Comparison of ENCODE assay signal across 1 cellular context in genomic region chr11:47253660-47254059, GRCh38.
A peak's percentile ranks its signal among the peaks of the same experiment; 100 is the strongest.
TF ChIP-seq lines count a peak whose summit lies in the region.

No MANE protein-coding gene starts in this region.

TF ChIP-seq in HepG2, 621 proteins besides CTCF, POLR2A, EP300 and RAD21 (continues in another document):
- TF ChIP-seq DR1 (CRISPR knock-in tag; IDR thresholded peaks at IDR 0.05) (no peak), SUZ12 (IDR thresholded peaks at IDR 0.05; ENCODE audit: low read depth, low read length) (no peak), DMAP1 (CRISPR knock-in tag; IDR thresholded peaks at IDR 0.05) (no peak), ZNF558 (CRISPR knock-in tag; IDR thresholded peaks at IDR 0.05; ENCODE audit: borderline replicate concordance) (no peak), STAT5B (CRISPR knock-in tag; IDR thresholded peaks at IDR 0.05) (no peak), SRSF9 (IDR thresholded peaks at IDR 0.05; ENCODE audit: borderline replicate concordance, insufficient read depth, low read depth, low read length, poor library complexity, severe bottlenecking) (no peak), NFIC (IDR thresholded peaks at IDR 0.05; ENCODE audit: low read length) (no peak), MAF1 (CRISPR knock-in tag; IDR thresholded peaks at IDR 0.05; ENCODE audit: borderline replicate concordance) (no peak), ZKSCAN8 (CRISPR knock-in tag; IDR thresholded peaks at IDR 0.05; ENCODE audit: borderline replicate concordance) (no peak), ARNTL (CRISPR knock-in tag; IDR thresholded peaks at IDR 0.05) (no peak), FOXO1 (CRISPR knock-in tag; IDR thresholded peaks at IDR 0.05) (no peak), FOXJ3 (CRISPR knock-in tag; IDR thresholded peaks at IDR 0.05; ENCODE audit: borderline replicate concordance) (no peak), CBX5 (CRISPR knock-in tag; IDR thresholded peaks at IDR 0.05; ENCODE audit: borderline replicate concordance) (no peak), TARDBP (CRISPR knock-in tag; IDR thresholded peaks at IDR 0.05) (no peak; the same call in 1 of the 2 replicates), POLR2G (IDR thresholded peaks at IDR 0.05; ENCODE audit: low read depth, low read length) (peak; percentile 54), NRL (CRISPR knock-in tag; IDR thresholded peaks at IDR 0.05; ENCODE audit: borderline replicate concordance) (no peak), ZSCAN20 (CRISPR knock-in tag; IDR thresholded peaks at IDR 0.05; ENCODE audit: borderline replicate concordance) (no peak), ZNF775 (CRISPR knock-in tag; IDR thresholded peaks at IDR 0.05; ENCODE audit: borderline replicate concordance) (no peak), ZNF280B (CRISPR knock-in tag; IDR thresholded peaks at IDR 0.05; ENCODE audit: borderline replicate concordance) (no peak), SNAPC2 (CRISPR knock-in tag; IDR thresholded peaks at IDR 0.05) (no peak), ATF7-NPFF (CRISPR knock-in tag; IDR thresholded peaks at IDR 0.05; ENCODE audit: low read depth) (no peak), BHLHE40 (IDR thresholded peaks at IDR 0.05; ENCODE audit: low read length) (peak; percentile 18; the same call in 1 of the 2 replicates), ZNF510 (CRISPR knock-in tag; IDR thresholded peaks at IDR 0.05; ENCODE audit: low read depth) (0 out of 2 replicates have a peak, but pooled peaks have one; percentile 68), NONO (IDR thresholded peaks at IDR 0.05) (no peak), NONO (CRISPR knock-in tag; conservative IDR thresholded peaks at IDR 0.05) (peak; percentile 54; the same call in 1 of the 2 replicates), TOPORS (CRISPR knock-in tag; IDR thresholded peaks at IDR 0.05) (0 out of 2 replicates have a peak, but pooled peaks have one; percentile 41), TEAD2 (CRISPR knock-in tag; IDR thresholded peaks at IDR 0.05) (no peak), KAT2B (IDR thresholded peaks at IDR 0.05; ENCODE audit: borderline replicate concordance, low read depth, low read length) (no peak), ZNF101 (CRISPR knock-in tag; IDR thresholded peaks at IDR 0.05; ENCODE audit: borderline replicate concordance, low read depth) (no peak), SP5 (CRISPR knock-in tag; IDR thresholded peaks at IDR 0.05; ENCODE audit: borderline replicate concordance, low read depth) (peak; percentile 62; the same call in 1 of the 2 replicates), RFXAP (CRISPR knock-in tag; IDR thresholded peaks at IDR 0.05; ENCODE audit: borderline replicate concordance) (no peak), MTA1 (CRISPR knock-in tag; IDR thresholded peaks at IDR 0.05; ENCODE audit: borderline replicate concordance) (peak; percentile 31; the same call in 1 of the 2 replicates), ZNF792 (CRISPR knock-in tag; IDR thresholded peaks at IDR 0.05) (no peak), GLI4 (CRISPR knock-in tag; IDR thresholded peaks at IDR 0.05; ENCODE audit: borderline replicate concordance) (no peak), THAP11 (CRISPR knock-in tag; IDR thresholded peaks at IDR 0.05) (peak; percentile 33; the same call in 1 of the 2 replicates), ZNF225 (CRISPR knock-in tag; IDR thresholded peaks at IDR 0.05) (no peak), NFKBIZ (CRISPR knock-in tag; IDR thresholded peaks at IDR 0.05) (no peak), ZNF704 (CRISPR knock-in tag; IDR thresholded peaks at IDR 0.05; ENCODE audit: borderline replicate concordance) (peak; percentile 35; the same call in 1 of the 2 replicates), KAT7 (CRISPR knock-in tag; IDR thresholded peaks at IDR 0.05; ENCODE audit: borderline replicate concordance) (0 out of 2 replicates have a peak, but pooled peaks have one; percentile 48), ESRRA (CRISPR knock-in tag; IDR thresholded peaks at IDR 0.05; ENCODE audit: low read depth) (no peak), TGIF2 (CRISPR knock-in tag; IDR thresholded peaks at IDR 0.05) (0 out of 2 replicates have a peak, but pooled peaks have one; percentile 19), CREM (IDR thresholded peaks at IDR 0.05) (no peak), CREM (CRISPR knock-in tag; IDR thresholded peaks at IDR 0.05) (no peak), ASH2L (IDR thresholded peaks at IDR 0.05; ENCODE audit: insufficient read length, low read depth, low read length) (peak; percentile 43), RBM22 (optimal IDR thresholded peaks at IDR 0.05; ENCODE audit: low read length) (no peak), XBP1 (CRISPR knock-in tag; IDR thresholded peaks at IDR 0.05) (no peak), PAXIP1 (CRISPR knock-in tag; conservative IDR thresholded peaks at IDR 0.05) (peak; percentile 90), SSRP1 (CRISPR knock-in tag; IDR thresholded peaks at IDR 0.05) (no peak), ZNF790 (CRISPR knock-in tag; IDR thresholded peaks at IDR 0.05; ENCODE audit: borderline replicate concordance) (no peak), ZNF598 (CRISPR knock-in tag; IDR thresholded peaks at IDR 0.05; ENCODE audit: borderline replicate concordance) (no peak), SAP130 (CRISPR knock-in tag; IDR thresholded peaks at IDR 0.05; ENCODE audit: low read depth) (peak; percentile 63), ZNF260 (CRISPR knock-in tag; IDR thresholded peaks at IDR 0.05; ENCODE audit: borderline replicate concordance, low read depth) (no peak), ZNF652 (CRISPR knock-in tag; IDR thresholded peaks at IDR 0.05; ENCODE audit: borderline replicate concordance, low read depth) (no peak), ZFY (CRISPR knock-in tag; IDR thresholded peaks at IDR 0.05) (no peak), SP4 (CRISPR knock-in tag; IDR thresholded peaks at IDR 0.05) (0 out of 2 replicates have a peak, but pooled peaks have one; percentile 14), ZMAT5 (CRISPR knock-in tag; IDR thresholded peaks at IDR 0.05; ENCODE audit: borderline replicate concordance, low read depth) (no peak), CAMTA2 (CRISPR knock-in tag; IDR thresholded peaks at IDR 0.05; ENCODE audit: borderline replicate concordance) (no peak), AHR (CRISPR knock-in tag; IDR thresholded peaks at IDR 0.05) (no peak), NFYC (CRISPR knock-in tag; IDR thresholded peaks at IDR 0.05) (no peak)
- TF ChIP-seq, protein P1, sequence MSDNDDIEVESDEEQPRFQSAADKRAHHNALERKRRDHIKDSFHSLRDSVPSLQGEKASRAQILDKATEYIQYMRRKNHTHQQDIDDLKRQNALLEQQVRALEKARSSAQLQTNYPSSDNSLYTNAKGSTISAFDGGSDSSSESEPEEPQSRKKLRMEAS (IDR thresholded peaks at IDR 0.05), result peak; percentile 39; the same call in 1 of the 2 replicates
- TF ChIP-seq, protein P2, sequence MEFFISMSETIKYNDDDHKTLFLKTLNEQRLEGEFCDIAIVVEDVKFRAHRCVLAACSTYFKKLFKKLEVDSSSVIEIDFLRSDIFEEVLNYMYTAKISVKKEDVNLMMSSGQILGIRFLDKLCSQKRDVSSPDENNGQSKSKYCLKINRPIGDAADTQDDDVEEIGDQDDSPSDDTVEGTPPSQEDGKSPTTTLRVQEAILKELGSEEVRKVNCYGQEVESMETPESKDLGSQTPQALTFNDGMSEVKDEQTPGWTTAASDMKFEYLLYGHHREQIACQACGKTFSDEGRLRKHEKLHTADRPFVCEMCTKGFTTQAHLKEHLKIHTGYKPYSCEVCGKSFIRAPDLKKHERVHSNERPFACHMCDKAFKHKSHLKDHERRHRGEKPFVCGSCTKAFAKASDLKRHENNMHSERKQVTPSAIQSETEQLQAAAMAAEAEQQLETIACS (CRISPR knock-in tag; IDR thresholded peaks at IDR 0.05), result no peak
- TF ChIP-seq, protein P3, sequence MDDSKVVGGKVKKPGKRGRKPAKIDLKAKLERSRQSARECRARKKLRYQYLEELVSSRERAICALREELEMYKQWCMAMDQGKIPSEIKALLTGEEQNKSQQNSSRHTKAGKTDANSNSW (CRISPR knock-in tag; IDR thresholded peaks at IDR 0.05; ENCODE audit: borderline replicate concordance), result no peak
- TF ChIP-seq, protein P4, sequence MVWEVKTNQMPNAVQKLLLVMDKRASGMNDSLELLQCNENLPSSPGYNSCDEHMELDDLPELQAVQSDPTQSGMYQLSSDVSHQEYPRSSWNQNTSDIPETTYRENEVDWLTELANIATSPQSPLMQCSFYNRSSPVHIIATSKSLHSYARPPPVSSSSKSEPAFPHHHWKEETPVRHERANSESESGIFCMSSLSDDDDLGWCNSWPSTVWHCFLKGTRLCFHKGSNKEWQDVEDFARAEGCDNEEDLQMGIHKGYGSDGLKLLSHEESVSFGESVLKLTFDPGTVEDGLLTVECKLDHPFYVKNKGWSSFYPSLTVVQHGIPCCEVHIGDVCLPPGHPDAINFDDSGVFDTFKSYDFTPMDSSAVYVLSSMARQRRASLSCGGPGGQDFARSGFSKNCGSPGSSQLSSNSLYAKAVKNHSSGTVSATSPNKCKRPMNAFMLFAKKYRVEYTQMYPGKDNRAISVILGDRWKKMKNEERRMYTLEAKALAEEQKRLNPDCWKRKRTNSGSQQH (CRISPR knock-in tag; IDR thresholded peaks at IDR 0.05; ENCODE audit: low read depth), result 0 out of 2 replicates have a peak, but pooled peaks have one; percentile 30
- TF ChIP-seq, protein P5, sequence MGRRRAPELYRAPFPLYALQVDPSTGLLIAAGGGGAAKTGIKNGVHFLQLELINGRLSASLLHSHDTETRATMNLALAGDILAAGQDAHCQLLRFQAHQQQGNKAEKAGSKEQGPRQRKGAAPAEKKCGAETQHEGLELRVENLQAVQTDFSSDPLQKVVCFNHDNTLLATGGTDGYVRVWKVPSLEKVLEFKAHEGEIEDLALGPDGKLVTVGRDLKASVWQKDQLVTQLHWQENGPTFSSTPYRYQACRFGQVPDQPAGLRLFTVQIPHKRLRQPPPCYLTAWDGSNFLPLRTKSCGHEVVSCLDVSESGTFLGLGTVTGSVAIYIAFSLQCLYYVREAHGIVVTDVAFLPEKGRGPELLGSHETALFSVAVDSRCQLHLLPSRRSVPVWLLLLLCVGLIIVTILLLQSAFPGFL (CRISPR knock-in tag; IDR thresholded peaks at IDR 0.05), result no peak
- TF ChIP-seq, protein P6, sequence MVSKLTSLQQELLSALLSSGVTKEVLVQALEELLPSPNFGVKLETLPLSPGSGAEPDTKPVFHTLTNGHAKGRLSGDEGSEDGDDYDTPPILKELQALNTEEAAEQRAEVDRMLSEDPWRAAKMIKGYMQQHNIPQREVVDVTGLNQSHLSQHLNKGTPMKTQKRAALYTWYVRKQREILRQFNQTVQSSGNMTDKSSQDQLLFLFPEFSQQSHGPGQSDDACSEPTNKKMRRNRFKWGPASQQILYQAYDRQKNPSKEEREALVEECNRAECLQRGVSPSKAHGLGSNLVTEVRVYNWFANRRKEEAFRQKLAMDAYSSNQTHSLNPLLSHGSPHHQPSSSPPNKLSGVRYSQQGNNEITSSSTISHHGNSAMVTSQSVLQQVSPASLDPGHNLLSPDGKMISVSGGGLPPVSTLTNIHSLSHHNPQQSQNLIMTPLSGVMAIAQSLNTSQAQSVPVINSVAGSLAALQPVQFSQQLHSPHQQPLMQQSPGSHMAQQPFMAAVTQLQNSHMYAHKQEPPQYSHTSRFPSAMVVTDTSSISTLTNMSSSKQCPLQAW (CRISPR knock-in tag; IDR thresholded peaks at IDR 0.05), result peak; percentile 44; the same call in 1 of the 2 replicates
